Comparison of ENCODE assay signal across 1 cellular context in genomic region chr16:66528294-66528693, GRCh38.
TF ChIP-seq lines count a peak whose summit lies in the region.

No MANE protein-coding gene starts in this region.

TF ChIP-seq in HCT116, 20 proteins besides CTCF, POLR2A, EP300 and RAD21 (continued from another document):
- no peak for TF ChIP-seq ATF3 (IDR thresholded peaks at IDR 0.05)
- no peak for TF ChIP-seq SP1 (IDR thresholded peaks at IDR 0.05; ENCODE audit: low read depth)
- no peak for TF ChIP-seq SIN3A (IDR thresholded peaks at IDR 0.05; ENCODE audit: low read depth)
- TF ChIP-seq ZBTB33 (IDR thresholded peaks at IDR 0.05; ENCODE audit: extremely low read depth, insufficient replicate concordance, low read length) = no peak
- TF ChIP-seq EZH2phosphoT487 (IDR thresholded peaks at IDR 0.05; ENCODE audit: borderline replicate concordance) = no peak
- no peak for TF ChIP-seq MAX (IDR thresholded peaks at IDR 0.05)
- TF ChIP-seq YY1 (IDR thresholded peaks at IDR 0.05; ENCODE audit: extremely low read depth, insufficient replicate concordance, low read depth, low read length) = no peak
- no peak for TF ChIP-seq ZFX (IDR thresholded peaks at IDR 0.05)
- TF ChIP-seq EGR1 (IDR thresholded peaks at IDR 0.05; ENCODE audit: low read depth) = no peak
